16 cellular contexts compared by ENCODE assay signal in genomic region chr6:156410649-156411048, GRCh38.
DNase-seq lines count a peak whose midpoint lies in the region; ATAC-seq, FAIRE-seq and TF ChIP-seq lines count a peak whose summit lies in the region.
"Had no signal": no experiment of that assay in that cellular context is flagged by ENCODE, and none has a peak within 500 bp of the region (broad histone marks: within the 10 kb centered on the region; RNA-seq: fewer than 3 reads in every experiment).

No MANE protein-coding gene starts in this region.

- no peaks in the 10 kb centered on the region for H3K4me1 ChIP-seq in psoas muscle
- H3K4me1 ChIP-seq: A549, spleen had no signal

- H3K36me3 ChIP-seq in psoas muscle (ENCODE audit: insufficient read depth in 1 of 2, low read depth in 1 of 2): no peaks in the 10 kb centered on the region
- H3K36me3 ChIP-seq: spleen had no signal

- peak; percentile 2 for DNase-seq in NCI-H2171 treated with DMSO at 0.1 percent for 48 hours (lab: John Stamatoyannopoulos, UW)
- no peak for DNase-seq in NCI-H2171 (lab: John Stamatoyannopoulos, UW)
- peak; percentile 2 to 24 for DNase-seq in Kasumi-1 (lab: John Stamatoyannopoulos, UW)
- no peak for DNase-seq in psoas muscle
- DNase-seq in NCI-H2107 treated with DMSO at 0.1 percent for 48 hours (lab: John Stamatoyannopoulos, UW; ENCODE audit: unreplicated experiment): no peak
- no peak for DNase-seq in activated CD8-positive, alpha-beta memory T cell treated with anti-CD3 and anti-CD28 coated beads for 24 hours
- DNase-seq: activated CD4-positive, alpha-beta T cell treated with anti-CD3 and anti-CD28 coated beads, Interleukin-2, amount 50 U/mL, for 1 hour; aorta; islet precursor cell; midbrain; spleen; T-cell had no signal

- intact Hi-C loops in psoas muscle (cut with DNase I): no loop called here

- H3K9me3 ChIP-seq in psoas muscle: no peaks in the 10 kb centered on the region
- H3K9me3 ChIP-seq: A549 had no signal

- no peak overlapping the region for H3K4me3 ChIP-seq in psoas muscle
- H3K4me3 ChIP-seq: A549, spleen had no signal

- no peaks in the 10 kb centered on the region for H3K27me3 ChIP-seq in psoas muscle (ENCODE audit: insufficient read depth in 3 of 3, low read length in 2 of 3)
- H3K27me3 ChIP-seq: spleen had no signal

- ATAC-seq in psoas muscle (no peak), HG02571 (IDR thresholded peaks at IDR 0.05; ENCODE audit: unreplicated experiment) (no peak)
- ATAC-seq: A549, T-cell had no signal

- TF ChIP-seq CTCF in psoas muscle (IDR thresholded peaks at IDR 0.05): peak; percentile 17

- FAIRE-seq in colon (lab: Jason Lieb, UNC): peak; percentile 51
- FAIRE-seq: A549, D721Med had no signal

- H3K27ac ChIP-seq in psoas muscle: no peak overlapping the region
- H3K27ac ChIP-seq: A549, spleen had no signal

Comparison
In these comparisons a context has a peak if more than half of its experiments do, and no peak if none do; other contexts are left out.
1. DNase-seq: peak in NCI-H2171 treated with DMSO at 0.1 percent for 48 hours (single experiment) and Kasumi-1 (2 of 2); none in NCI-H2171 (single experiment), psoas muscle (0 of 2), NCI-H2107 treated with DMSO at 0.1 percent for 48 hours (single experiment) and activated CD8-positive, alpha-beta memory T cell treated with anti-CD3 and anti-CD28 coated beads for 24 hours (single experiment).